9 cellular contexts compared by ENCODE assay signal in the genomic region with DNA sequence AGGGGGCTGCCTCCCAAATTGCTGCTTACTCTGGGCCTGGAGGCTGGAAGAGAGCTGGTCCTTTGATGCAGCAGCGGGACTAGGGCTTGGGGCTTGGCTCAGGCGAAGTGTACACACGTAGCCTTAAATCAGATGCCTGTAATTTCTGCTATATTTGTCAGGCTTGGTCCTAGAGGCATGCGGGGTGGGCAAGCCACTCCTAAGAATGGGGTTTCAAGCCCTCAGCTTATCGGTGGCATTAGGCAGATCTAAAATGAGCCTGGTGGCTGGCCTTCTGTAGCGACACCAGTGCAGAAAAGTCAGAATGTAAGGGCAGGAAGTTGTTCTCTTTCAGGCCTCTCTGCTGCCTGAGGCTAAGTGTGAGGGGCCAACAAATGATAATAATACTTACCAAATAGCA. TPM values are rescaled to one million over a fixed set of nuclear protein-coding genes. Genes with fewer than 3 reads are reported as not detected.
A peak's percentile ranks its signal among the peaks of the same experiment; 100 is the strongest.
DNase-seq lines count a peak whose midpoint lies in the region; FAIRE-seq and TF ChIP-seq lines count a peak whose summit lies in the region.
"Had no signal": no experiment of that assay in that cellular context is flagged by ENCODE, and none has a peak within 500 bp of the region (broad histone marks: within the 10 kb centered on the region; RNA-seq: fewer than 3 reads in every experiment).

No MANE protein-coding gene starts in this region.

- H3K27me3 ChIP-seq in endodermal cell (ENCODE audit: control insufficient read depth, insufficient read depth, low read length, poor library complexity, severe bottlenecking), result peaks cover 63% of the 10 kb centered on the region
- H3K27me3 ChIP-seq in trophoblast cell (ENCODE audit: insufficient read depth, low read length), result peaks cover 34% of the 10 kb centered on the region

- 57 to 73% methylated on average over 4 to 6 of the region's 6 CpGs for WGBS in endodermal cell (ENCODE audit: insufficient coverage in 1 of 2, insufficient read length in 1 of 2), 2 experiments
- no CpG with 5 or more reads among the region's 6 CpGs for WGBS in trophoblast cell (ENCODE audit: extremely low coverage, insufficient coverage, insufficient read length)

- POLR2A ChIA-PET in activated CD4-positive, alpha-beta memory T cell treated with anti-CD3 and anti-CD28 coated beads for 36 hours (lab: Charles Lee), result no interaction called here
- POLR2A ChIA-PET in activated CD4-positive, alpha-beta memory T cell treated with anti-CD3 and anti-CD28 coated beads, Interleukin-2, amount 10 ng/mL, durations not matched to agents 7 days and 5 days (lab: Charles Lee), result no interaction called here

- DNase-seq in activated CD4-positive, alpha-beta memory T cell treated with anti-CD3 and anti-CD28 coated beads for 36 hours, result no peak
- no peak for DNase-seq in activated CD4-positive, alpha-beta memory T cell treated with anti-CD3 and anti-CD28 coated beads, Interleukin-2, amount 10 ng/mL, durations not matched to agents 7 days and 5 days
- DNase-seq in HTR-8/SVneo (ENCODE audit: insufficient read length, low spot score), result no peak
- peak; percentile 48 for DNase-seq in endodermal cell
- DNase-seq in trophoblast cell, result peak; percentile 9 to 28
- DNase-seq in activated CD8-positive, alpha-beta memory T cell treated with anti-CD3 and anti-CD28 coated beads, Interleukin-2, amount 50 U/mL, for 4 hours, result no peak
- no peak for DNase-seq in NCI-H1930 (lab: John Stamatoyannopoulos, UW)
- DNase-seq in stimulated activated CD4-positive, alpha-beta T cell treated with anti-CD3 and anti-CD28 coated beads, Interleukin-12 subunit alpha, Interleukin-12 subunit beta, amount 100 ng/mL, for 4 hours, result no peak
- DNase-seq: WERI-Rb-1 had no signal

- H3K18ac ChIP-seq in trophoblast cell (ENCODE audit: low read length), result no peak overlapping the region

- H3K27ac ChIP-seq in endodermal cell (ENCODE audit: low read depth, low read length) (no peak overlapping the region), trophoblast cell (ENCODE audit: low read depth, low read length) (no peak overlapping the region)
- H3K27ac ChIP-seq: WERI-Rb-1 had no signal

- H3K9ac ChIP-seq in endodermal cell (ENCODE audit: extremely low read depth, low read length, poor library complexity, severe bottlenecking) (no peak overlapping the region), trophoblast cell (ENCODE audit: low read length) (no peak overlapping the region)

- H2BK12ac ChIP-seq in trophoblast cell (ENCODE audit: low read length), result no peak overlapping the region

- H4K8ac ChIP-seq in trophoblast cell (ENCODE audit: low read depth, low read length), result no peak overlapping the region

- H3K9me3 Mint-ChIP-seq in activated CD4-positive, alpha-beta memory T cell treated with anti-CD3 and anti-CD28 coated beads for 36 hours, result peaks cover 5% of the 10 kb centered on the region
- no peaks in the 10 kb centered on the region for H3K9me3 Mint-ChIP-seq in activated CD4-positive, alpha-beta memory T cell treated with anti-CD3 and anti-CD28 coated beads, Interleukin-2, amount 10 ng/mL, durations not matched to agents 7 days and 5 days
- H3K9me3 Mint-ChIP-seq in endodermal cell, result peaks cover under 1% of the 10 kb centered on the region

- H3K4me3 Mint-ChIP-seq in activated CD4-positive, alpha-beta memory T cell treated with anti-CD3 and anti-CD28 coated beads for 36 hours, result peak overlapping the region; percentile 64
- no peak overlapping the region for H3K4me3 Mint-ChIP-seq in activated CD4-positive, alpha-beta memory T cell treated with anti-CD3 and anti-CD28 coated beads, Interleukin-2, amount 10 ng/mL, durations not matched to agents 7 days and 5 days
- H3K4me3 Mint-ChIP-seq in endodermal cell, result peak overlapping the region; percentile 67

- CTCF ChIA-PET in activated CD4-positive, alpha-beta memory T cell treated with anti-CD3 and anti-CD28 coated beads for 36 hours (lab: Charles Lee), result no interaction called here
- CTCF ChIA-PET in activated CD4-positive, alpha-beta memory T cell treated with anti-CD3 and anti-CD28 coated beads, Interleukin-2, amount 10 ng/mL, durations not matched to agents 7 days and 5 days (lab: Charles Lee), result no interaction called here

- no peak overlapping the region for H3K4me2 ChIP-seq in trophoblast cell (ENCODE audit: low read length)

- H2AFZ ChIP-seq in trophoblast cell (ENCODE audit: insufficient read depth, low read length, poor library complexity), result no peak overlapping the region

- no peaks in the 10 kb centered on the region for H3K79me1 ChIP-seq in trophoblast cell (ENCODE audit: low read length)

- no peak overlapping the region for H4K12ac ChIP-seq in trophoblast cell (ENCODE audit: low read depth, low read length)

- no peak overlapping the region for H2BK120ac ChIP-seq in trophoblast cell (ENCODE audit: insufficient read depth, low read length, poor library complexity)

- intact Hi-C loops in activated CD4-positive, alpha-beta memory T cell treated with anti-CD3 and anti-CD28 coated beads for 36 hours (cut with micrococcal nuclease), result no loop called here

- H3K4ac ChIP-seq in trophoblast cell (ENCODE audit: low read depth, low read length), result no peak overlapping the region

- H3K27me3 Mint-ChIP-seq in activated CD4-positive, alpha-beta memory T cell treated with anti-CD3 and anti-CD28 coated beads for 36 hours, result peaks cover 65% of the 10 kb centered on the region
- peaks cover 75% of the 10 kb centered on the region for H3K27me3 Mint-ChIP-seq in activated CD4-positive, alpha-beta memory T cell treated with anti-CD3 and anti-CD28 coated beads, Interleukin-2, amount 10 ng/mL, durations not matched to agents 7 days and 5 days
- H3K27me3 Mint-ChIP-seq in endodermal cell (ENCODE audit: insufficient read depth), result peaks cover 66% of the 10 kb centered on the region

- H3K4me3 ChIP-seq in endodermal cell (ENCODE audit: low read length), result no peak overlapping the region
- H3K4me3 ChIP-seq in trophoblast cell (ENCODE audit: low read depth, low read length), result no peak overlapping the region

- no peaks in the 10 kb centered on the region for H3K36me3 Mint-ChIP-seq in activated CD4-positive, alpha-beta memory T cell treated with anti-CD3 and anti-CD28 coated beads for 36 hours
- peaks cover 2% of the 10 kb centered on the region for H3K36me3 Mint-ChIP-seq in activated CD4-positive, alpha-beta memory T cell treated with anti-CD3 and anti-CD28 coated beads, Interleukin-2, amount 10 ng/mL, durations not matched to agents 7 days and 5 days (ENCODE audit: low read depth)
- H3K36me3 Mint-ChIP-seq in endodermal cell (ENCODE audit: low read depth), result no peaks in the 10 kb centered on the region

- no peak overlapping the region for H2AK5ac ChIP-seq in trophoblast cell (ENCODE audit: low read length)

- H2BK5ac ChIP-seq in trophoblast cell (ENCODE audit: low read depth, low read length, poor library complexity), result no peak overlapping the region

- no peak overlapping the region for H4K91ac ChIP-seq in trophoblast cell (ENCODE audit: low read depth, low read length)

- TF ChIP-seq CTCF in endodermal cell (conservative IDR thresholded peaks at IDR 0.05), result no peak

- no peaks in the 10 kb centered on the region for H3K4me1 ChIP-seq in endodermal cell (ENCODE audit: control insufficient read depth, insufficient read depth, low read length)
- H3K4me1 ChIP-seq in trophoblast cell (ENCODE audit: control insufficient read depth in 1 of 2, insufficient read depth in 2 of 2, low read length in 2 of 2), result peaks cover 11 to 20% of the 10 kb centered on the region in 2 experiments

- peaks cover 21% of the 10 kb centered on the region for H3K4me1 Mint-ChIP-seq in activated CD4-positive, alpha-beta memory T cell treated with anti-CD3 and anti-CD28 coated beads for 36 hours (ENCODE audit: low read depth)
- peaks cover 18% of the 10 kb centered on the region for H3K4me1 Mint-ChIP-seq in activated CD4-positive, alpha-beta memory T cell treated with anti-CD3 and anti-CD28 coated beads, Interleukin-2, amount 10 ng/mL, durations not matched to agents 7 days and 5 days
- H3K4me1 Mint-ChIP-seq in endodermal cell, result peaks cover 16% of the 10 kb centered on the region

- H3K79me2 ChIP-seq in trophoblast cell (ENCODE audit: control insufficient read depth, insufficient read depth, low read length, poor library complexity), result no peaks in the 10 kb centered on the region

- H3K27ac Mint-ChIP-seq in activated CD4-positive, alpha-beta memory T cell treated with anti-CD3 and anti-CD28 coated beads for 36 hours, result no peak overlapping the region
- no peak overlapping the region for H3K27ac Mint-ChIP-seq in activated CD4-positive, alpha-beta memory T cell treated with anti-CD3 and anti-CD28 coated beads, Interleukin-2, amount 10 ng/mL, durations not matched to agents 7 days and 5 days
- H3K27ac Mint-ChIP-seq in endodermal cell, result no peak overlapping the region

- no peak overlapping the region for H3K14ac ChIP-seq in trophoblast cell (ENCODE audit: low read length)

- H3K23ac ChIP-seq in trophoblast cell (ENCODE audit: low read length), result no peak overlapping the region

- H3K9me3 ChIP-seq in endodermal cell (ENCODE audit: control insufficient read depth, low read length) (no peaks in the 10 kb centered on the region), trophoblast cell (ENCODE audit: insufficient read depth, low read depth, low read length) (peaks cover 4% of the 10 kb centered on the region)

- H3K36me3 ChIP-seq in endodermal cell (ENCODE audit: control insufficient read depth, insufficient read depth, low read length) (no peaks in the 10 kb centered on the region), trophoblast cell (ENCODE audit: control insufficient read depth in 1 of 2, insufficient read depth in 2 of 2, low read length in 2 of 2) (no peaks in the 10 kb centered on the region)
- H3K36me3 ChIP-seq: WERI-Rb-1 had no signal

- FAIRE-seq in HTR-8/SVneo (lab: Jason Lieb, UNC), result peak; percentile 72

RNA-seq across cellular contexts. Expression of a gene that starts 0.9 kb away (rescaled TPM):
- total RNA-seq in activated CD4-positive, alpha-beta memory T cell treated with anti-CD3 and anti-CD28 coated beads for 36 hours, result under 1 TPM; 0.31 TPM
- under 1 TPM; 0.08 to 0.13 TPM for total RNA-seq in activated CD4-positive, alpha-beta memory T cell treated with anti-CD3 and anti-CD28 coated beads, Interleukin-2, amount 10 ng/mL, durations not matched to agents 7 days and 5 days
- total RNA-seq in endodermal cell, result under 1 TPM in 1 of 2 donors, not detected in 1; 0.09 TPM
- 0.57 TPM for polyA plus RNA-seq in endodermal cell (2013, experiment 1 of 2)
- polyA plus RNA-seq in endodermal cell (2013, experiment 2 of 2), result 0.91 TPM
- polyA plus RNA-seq in trophoblast cell (2013), result 0.18 and 0.22 TPM in 2 replicates

Comparison
In these comparisons a context has a peak if more than half of its experiments do, and no peak if none do; other contexts are left out.
1. DNase-seq: peak in endodermal cell (single experiment) and trophoblast cell (2 of 2); none in activated CD4-positive, alpha-beta memory T cell treated with anti-CD3 and anti-CD28 coated beads for 36 hours (single experiment), activated CD4-positive, alpha-beta memory T cell treated with anti-CD3 and anti-CD28 coated beads, Interleukin-2, amount 10 ng/mL, durations not matched to agents 7 days and 5 days (single experiment), HTR-8/SVneo (single experiment), activated CD8-positive, alpha-beta memory T cell treated with anti-CD3 and anti-CD28 coated beads, Interleukin-2, amount 50 U/mL, for 4 hours (single experiment), NCI-H1930 (0 of 2) and stimulated activated CD4-positive, alpha-beta T cell treated with anti-CD3 and anti-CD28 coated beads, Interleukin-12 subunit alpha, Interleukin-12 subunit beta, amount 100 ng/mL, for 4 hours (single experiment).